Comparison of ENCODE assay signal across 9 cellular contexts in genomic region chr19:4140237-4140711, GRCh38. TPM values are rescaled to one million over a fixed set of nuclear protein-coding genes. Genes with fewer than 3 reads are reported as not detected.
DNase-seq lines count a peak whose midpoint lies in the region; ATAC-seq and TF ChIP-seq lines count a peak whose summit lies in the region.
"Had no signal": no experiment of that assay in that cellular context is flagged by ENCODE, and none has a peak within 500 bp of the region (broad histone marks: within the 10 kb centered on the region; RNA-seq: fewer than 3 reads in every experiment).

No MANE protein-coding gene starts in this region.

- intact Hi-C loops in CD14-positive monocyte (cut with micrococcal nuclease) = loop anchor here in 1 of 2 donors (2.0 kb wide), 1 partner anchor 153 kb away; no protein-coding TSS in a partner anchor

- H3K4me1 Mint-ChIP-seq in CD14-positive monocyte = peaks cover 10% of the 10 kb centered on the region

- peaks cover 3% of the 10 kb centered on the region for H3K27me3 ChIP-seq in WERI-Rb-1 (ENCODE audit: insufficient read depth, low read depth, severe bottlenecking)

- no peak overlapping the region for H3K4me3 Mint-ChIP-seq in CD14-positive monocyte

- no peak overlapping the region for H3K27ac Mint-ChIP-seq in CD14-positive monocyte

- H3K9me3 ChIP-seq in WERI-Rb-1 (ENCODE audit: severe bottlenecking) = no peaks in the 10 kb centered on the region

- H3K4me3 ChIP-seq in WERI-Rb-1 (ENCODE audit: low read depth, low read length) = no peak overlapping the region

- H3K9me3 Mint-ChIP-seq in CD14-positive monocyte = peaks cover 0 to 4% (median 0%) of the 10 kb centered on the region in 7 donors

- DNase-seq in CD14-positive monocyte (ENCODE audit: low spot score) = no peak
- DNase-seq in GM19238 (ENCODE audit: insufficient read length, low spot score) = peak; percentile 67
- peak; percentile 68 for DNase-seq in NCI-H2196 treated with DMSO at 0.1 percent for 48 hours (lab: John Stamatoyannopoulos, UW; ENCODE audit: unreplicated experiment)
- DNase-seq in WERI-Rb-1 = peak; percentile 59
- DNase-seq in fibroblast of the conjunctiva (ENCODE audit: low read depth) = peak; percentile 61
- no peak for DNase-seq in omental fat pad (ENCODE audit: low spot score)

- peak; percentile 75 for ATAC-seq in omental fat pad (ENCODE audit: low FRiP score)
- no peak for ATAC-seq in HG02870 (IDR thresholded peaks at IDR 0.05; ENCODE audit: unreplicated experiment)
- no peak for ATAC-seq in HG03025 (IDR thresholded peaks at IDR 0.05; ENCODE audit: low FRiP score, unreplicated experiment)

- H3K36me3 Mint-ChIP-seq in CD14-positive monocyte = no peaks in the 10 kb centered on the region

- H3K27me3 Mint-ChIP-seq in CD14-positive monocyte (ENCODE audit: low read depth in 3 of 3) = peaks cover 4 to 28% (median 10%) of the 10 kb centered on the region in 3 donors

- TF ChIP-seq CTCF in CD14-positive monocyte (IDR thresholded peaks at IDR 0.05) = peak; percentile 56
- TF ChIP-seq CTCF in WERI-Rb-1 (IDR thresholded peaks at IDR 0.05; ENCODE audit: low read depth, low read length) = peak; percentile 81
- TF ChIP-seq CTCF in omental fat pad (IDR thresholded peaks at IDR 0.05) = no peak

- no peak overlapping the region for H3K27ac ChIP-seq in WERI-Rb-1
- H3K27ac ChIP-seq: KMS-11 had no signal

- H3K36me3 ChIP-seq in WERI-Rb-1 = no peaks in the 10 kb centered on the region

RNA-seq across cellular contexts. Expression of gene CREB3L3, which starts 13.2 kb away (rescaled TPM):
- polyA plus RNA-seq in CD14-positive monocyte = not detected
- not detected for total RNA-seq in omental fat pad

RNA-seq across cellular contexts. Expression of gene MAP2K2, which starts 16.4 kb away (rescaled TPM):
- polyA plus RNA-seq in CD14-positive monocyte = 10 to 100 TPM; 30.5 to 40.2 TPM
- total RNA-seq in omental fat pad = 10 to 100 TPM; 47.4 to 65.2 (median 61.4) TPM

RNA-seq across cellular contexts. Expression of gene SIRT6, which starts 42.1 kb away (rescaled TPM):
- 1 to 10 TPM in 1 of 2 donors, under 1 TPM in 1; 0.57 to 1.2 TPM for polyA plus RNA-seq in CD14-positive monocyte
- 10 to 100 TPM; 15.0 to 29.6 (median 21.0) TPM for total RNA-seq in omental fat pad

RNA-seq across cellular contexts. Expression of gene ANKRD24, which starts 42.2 kb away (rescaled TPM):
- under 1 TPM in 1 of 2 donors, not detected in 1; 0.07 TPM for polyA plus RNA-seq in CD14-positive monocyte
- total RNA-seq in omental fat pad = 1 to 10 TPM in 2 of 4 donors, under 1 TPM in 2; 0.88 to 1.2 (median 1.0) TPM

Comparison
In these comparisons a context has a peak if more than half of its experiments do, and no peak if none do; other contexts are left out.
1. DNase-seq: peak in GM19238 (single experiment), NCI-H2196 treated with DMSO at 0.1 percent for 48 hours (single experiment), WERI-Rb-1 (single experiment) and fibroblast of the conjunctiva (single experiment); none in CD14-positive monocyte (single experiment) and omental fat pad (single experiment).
2. CTCF ChIP-seq: peak in CD14-positive monocyte (single experiment) and WERI-Rb-1 (single experiment); none in omental fat pad (0 of 3).